1 cellular context compared by ENCODE assay signal in genomic region chr1:246583056-246583440, GRCh38.
TF ChIP-seq lines count a peak whose summit lies in the region.

No MANE protein-coding gene starts in this region.

TF ChIP-seq in A549, 52 proteins besides CTCF, POLR2A, EP300 and RAD21 (continued from another document):
- TF ChIP-seq, protein P1, sequence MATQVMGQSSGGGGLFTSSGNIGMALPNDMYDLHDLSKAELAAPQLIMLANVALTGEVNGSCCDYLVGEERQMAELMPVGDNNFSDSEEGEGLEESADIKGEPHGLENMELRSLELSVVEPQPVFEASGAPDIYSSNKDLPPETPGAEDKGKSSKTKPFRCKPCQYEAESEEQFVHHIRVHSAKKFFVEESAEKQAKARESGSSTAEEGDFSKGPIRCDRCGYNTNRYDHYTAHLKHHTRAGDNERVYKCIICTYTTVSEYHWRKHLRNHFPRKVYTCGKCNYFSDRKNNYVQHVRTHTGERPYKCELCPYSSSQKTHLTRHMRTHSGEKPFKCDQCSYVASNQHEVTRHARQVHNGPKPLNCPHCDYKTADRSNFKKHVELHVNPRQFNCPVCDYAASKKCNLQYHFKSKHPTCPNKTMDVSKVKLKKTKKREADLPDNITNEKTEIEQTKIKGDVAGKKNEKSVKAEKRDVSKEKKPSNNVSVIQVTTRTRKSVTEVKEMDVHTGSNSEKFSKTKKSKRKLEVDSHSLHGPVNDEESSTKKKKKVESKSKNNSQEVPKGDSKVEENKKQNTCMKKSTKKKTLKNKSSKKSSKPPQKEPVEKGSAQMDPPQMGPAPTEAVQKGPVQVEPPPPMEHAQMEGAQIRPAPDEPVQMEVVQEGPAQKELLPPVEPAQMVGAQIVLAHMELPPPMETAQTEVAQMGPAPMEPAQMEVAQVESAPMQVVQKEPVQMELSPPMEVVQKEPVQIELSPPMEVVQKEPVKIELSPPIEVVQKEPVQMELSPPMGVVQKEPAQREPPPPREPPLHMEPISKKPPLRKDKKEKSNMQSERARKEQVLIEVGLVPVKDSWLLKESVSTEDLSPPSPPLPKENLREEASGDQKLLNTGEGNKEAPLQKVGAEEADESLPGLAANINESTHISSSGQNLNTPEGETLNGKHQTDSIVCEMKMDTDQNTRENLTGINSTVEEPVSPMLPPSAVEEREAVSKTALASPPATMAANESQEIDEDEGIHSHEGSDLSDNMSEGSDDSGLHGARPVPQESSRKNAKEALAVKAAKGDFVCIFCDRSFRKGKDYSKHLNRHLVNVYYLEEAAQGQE (IDR thresholded peaks at IDR 0.05): no peak
- no peak for TF ChIP-seq FOSB (CRISPR knock-in tag; IDR thresholded peaks at IDR 0.05)
- TF ChIP-seq, protein P2, sequence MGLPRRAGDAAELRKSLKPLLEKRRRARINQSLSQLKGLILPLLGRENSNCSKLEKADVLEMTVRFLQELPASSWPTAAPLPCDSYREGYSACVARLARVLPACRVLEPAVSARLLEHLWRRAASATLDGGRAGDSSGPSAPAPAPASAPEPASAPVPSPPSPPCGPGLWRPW (IDR thresholded peaks at IDR 0.05): no peak
- no peak for TF ChIP-seq MYC (IDR thresholded peaks at IDR 0.05; ENCODE audit: borderline replicate concordance, low read length)
- TF ChIP-seq CEBPB (IDR thresholded peaks at IDR 0.05): no peak
- no peak for TF ChIP-seq SMC3 (IDR thresholded peaks at IDR 0.05)
- no peak for TF ChIP-seq KDM5A (IDR thresholded peaks at IDR 0.05)
- no peak for TF ChIP-seq HOXA7 (CRISPR knock-in tag; IDR thresholded peaks at IDR 0.05)
- TF ChIP-seq E2F6 (IDR thresholded peaks at IDR 0.05; ENCODE audit: borderline replicate concordance, low read depth): no peak
- no peak for TF ChIP-seq HOXB5 (CRISPR knock-in tag; IDR thresholded peaks at IDR 0.05)
